ENCODE assay signal across 31 cellular contexts in genomic region chr7:50300336-50300735, GRCh38. TPM values are rescaled to one million over a fixed set of nuclear protein-coding genes. Genes with fewer than 3 reads are reported as not detected.
DNase-seq lines count a peak whose midpoint lies in the region; ATAC-seq, FAIRE-seq and TF ChIP-seq lines count a peak whose summit lies in the region.
"Had no signal": no experiment of that assay in that cellular context is flagged by ENCODE, and none has a peak within 500 bp of the region (broad histone marks: within the 10 kb centered on the region; RNA-seq: fewer than 3 reads in every experiment).

No MANE protein-coding gene starts in this region.

- TF ChIP-seq POLR2A in H1 (IDR thresholded peaks at IDR 0.05; ENCODE audit: control extremely low read depth in 1 of 2, low read depth in 2 of 2, low read length in 2 of 2) = no peak

- no peak overlapping the region for H2BK120ac ChIP-seq in H1 (replicated peaks; ENCODE audit: low read depth, low read length)

- no peaks in the 10 kb centered on the region for H3K9me3 Mint-ChIP-seq in activated CD4-positive, alpha-beta T cell treated with anti-CD3 and anti-CD28 coated beads, Interleukin-2, amount 10 ng/mL, durations not matched to agents 24 days and 14 days
- H3K9me3 Mint-ChIP-seq in CD4-positive, alpha-beta T cell = no peaks in the 10 kb centered on the region
- no peaks in the 10 kb centered on the region for H3K9me3 Mint-ChIP-seq in T-cell
- H3K9me3 Mint-ChIP-seq: stimulated activated effector memory CD8-positive, alpha-beta T cell treated with anti-CD3 and anti-CD28 coated beads, Interleukin-12 subunit alpha, Interleukin-12 subunit beta, amount 100 ng/mL, for 72 hours had no signal

- no peak overlapping the region for H2BK12ac ChIP-seq in H1 (ENCODE audit: low read depth, low read length)

- no peak for TF ChIP-seq CTCF in CD4-positive, alpha-beta T cell (IDR thresholded peaks at IDR 0.05)
- no peak for TF ChIP-seq CTCF in H1 (IDR thresholded peaks at IDR 0.05; ENCODE audit: control extremely low read depth in 1 of 3, insufficient read depth in 1 of 3, low read depth in 1 of 3, low read length in 3 of 3)

- POLR2A ChIA-PET in CD4-positive, alpha-beta T cell (lab: Charles Lee) = interaction anchor here (0.7 to 1.5 kb wide), 6 partner anchors 13 to 95 kb away, joined by 3 to 10 read pairs (median 4); no protein-coding TSS in a partner anchor
- POLR2A ChIA-PET in T-cell (lab: Charles Lee) = interaction anchor here (0.8 to 1.2 kb wide), 4 partner anchors 9 to 74 kb away, joined by 3 to 5 read pairs (median 4); no protein-coding TSS in a partner anchor
- POLR2A ChIA-PET in H1 (lab: Charles Lee; ENCODE audit: partially characterized antibody) = interaction anchor here (1.0 kb wide), 1 partner anchor 17 kb away, joined by 3 read pairs; no protein-coding TSS in a partner anchor

- no peaks in the 10 kb centered on the region for H3K79me2 ChIP-seq in H1 (ENCODE audit: control insufficient read depth in 1 of 2, insufficient read depth in 2 of 2, low read length in 2 of 2)

- no peak for ATAC-seq in CD4-positive, alpha-beta T cell (ENCODE audit: poor library complexity)
- no peak for ATAC-seq in T-cell (replicated peaks in 1 of 4)
- no peak for ATAC-seq in activated CD4-positive, CD25-positive, alpha-beta regulatory T cell treated with anti-CD3 and anti-CD28 coated beads, Interleukin-2, amount 50 U/mL, for 24 hours
- ATAC-seq: stimulated activated effector memory CD8-positive, alpha-beta T cell treated with anti-CD3 and anti-CD28 coated beads, Interleukin-12 subunit alpha, Interleukin-12 subunit beta, amount 100 ng/mL, for 72 hours had no signal

- TF ChIP-seq EP300 in H1 (IDR thresholded peaks at IDR 0.05; ENCODE audit: borderline replicate concordance in 1 of 2, low read depth in 2 of 2, low read length in 2 of 2) = no peak

- H3K23ac ChIP-seq in H1 (ENCODE audit: insufficient read length) = no peak overlapping the region

- H3K9me3 ChIP-seq in CD4-positive, alpha-beta T cell (ENCODE audit: control insufficient read depth, low read length) = no peaks in the 10 kb centered on the region
- peaks cover 0 to 4% of the 10 kb centered on the region in 2 experiments; a peak in 2 of 4 replicates for H3K9me3 ChIP-seq in H1 (ENCODE audit: insufficient read depth in 2 of 2, low read depth in 1 of 2, low read length in 1 of 2)
- H3K9me3 ChIP-seq: BE2C, Peyer's patch, testis had no signal

- no peaks in the 10 kb centered on the region for H3K27me3 ChIP-seq in CD4-positive, alpha-beta T cell (ENCODE audit: control insufficient read depth, insufficient read depth, low read length)
- H3K27me3 ChIP-seq in H1 (replicated peaks in 1 of 4; ENCODE audit: control insufficient read depth in 3 of 4, extremely low read depth in 1 of 4, insufficient read depth in 3 of 4, low read length in 3 of 4) = peaks cover 13 to 34% (median 29%) of the 10 kb centered on the region in 4 experiments
- H3K27me3 ChIP-seq: testis had no signal

- H3K14ac ChIP-seq in H1 (ENCODE audit: insufficient read length) = no peak overlapping the region

- peak overlapping the region; percentile 40 for H3K27ac Mint-ChIP-seq in activated CD4-positive, alpha-beta T cell treated with anti-CD3 and anti-CD28 coated beads, Interleukin-2, amount 10 ng/mL, durations not matched to agents 24 days and 14 days
- peak overlapping the region; percentile 90 for H3K27ac Mint-ChIP-seq in CD4-positive, alpha-beta T cell
- H3K27ac Mint-ChIP-seq in T-cell = peak overlapping the region; percentile 87 to 90
- H3K27ac Mint-ChIP-seq: H9 had no signal

- no peak overlapping the region for H2BK15ac ChIP-seq in H1 (ENCODE audit: low read length)

- H3K79me1 ChIP-seq in H1 (ENCODE audit: low read depth, low read length) = no peaks in the 10 kb centered on the region

- peaks cover 34% of the 10 kb centered on the region for H3K4me1 Mint-ChIP-seq in activated CD4-positive, alpha-beta T cell treated with anti-CD3 and anti-CD28 coated beads, Interleukin-2, amount 10 ng/mL, durations not matched to agents 24 days and 14 days
- H3K4me1 Mint-ChIP-seq in CD4-positive, alpha-beta T cell (ENCODE audit: low read depth) = peaks cover 63% of the 10 kb centered on the region
- peaks cover 53 to 60% (median 58%) of the 10 kb centered on the region in 3 donors for H3K4me1 Mint-ChIP-seq in T-cell

- 92% methylated on average over 4 of the region's 4 CpGs; no CpG with 5 or more reads in 1 of the 2 experiments for WGBS in H1 (ENCODE audit: extremely low coverage in 1 of 2, insufficient coverage in 1 of 2, insufficient read length in 1 of 2, insufficient replicate concordance in 2 of 2, low coverage in 1 of 2, low lambda C conversion rate in 2 of 2, missing lambda C conversion rate in 1 of 2), 2 experiments

- no peaks in the 10 kb centered on the region for H3K36me3 ChIP-seq in H1 (ENCODE audit: control insufficient read depth in 2 of 4, insufficient read depth in 4 of 4, low read length in 3 of 4)
- H3K36me3 ChIP-seq: BE2C, Peyer's patch had no signal

- H2AFZ ChIP-seq in H1 (ENCODE audit: low read length) = no peak overlapping the region

- no peak overlapping the region for H3K18ac ChIP-seq in H1 (ENCODE audit: extremely low read depth, low read length)

- H3K4me1 ChIP-seq in H1 (replicated peaks in 1 of 4; ENCODE audit: control insufficient read depth in 3 of 4, insufficient read depth in 4 of 4, low read length in 3 of 4) = peaks cover 0 to 4% (median 0%) of the 10 kb centered on the region in 4 experiments; a peak in 2 of 7 replicates
- H3K4me1 ChIP-seq: BE2C, Peyer's patch, testis had no signal

- H3K4me3 Mint-ChIP-seq in activated CD4-positive, alpha-beta T cell treated with anti-CD3 and anti-CD28 coated beads, Interleukin-2, amount 10 ng/mL, durations not matched to agents 24 days and 14 days = peak overlapping the region; percentile 21
- peak overlapping the region; percentile 68 for H3K4me3 Mint-ChIP-seq in CD4-positive, alpha-beta T cell
- H3K4me3 Mint-ChIP-seq in T-cell = peak overlapping the region in 2 of 3 donors; percentile 1 to 89
- H3K4me3 Mint-ChIP-seq: H9; stimulated activated effector memory CD8-positive, alpha-beta T cell treated with anti-CD3 and anti-CD28 coated beads, Interleukin-12 subunit alpha, Interleukin-12 subunit beta, amount 100 ng/mL, for 72 hours had no signal

- intact Hi-C loops in activated CD4-positive, alpha-beta T cell treated with anti-CD3 and anti-CD28 coated beads, Interleukin-2, amount 10 ng/mL, durations not matched to agents 24 days and 14 days (cut with micrococcal nuclease) = no loop called here
- intact Hi-C loops in CD4-positive, alpha-beta T cell (cut with DNase I, micrococcal nuclease) = loop anchor here in 1 of 2 experiments (5.0 kb wide), 1 partner anchor 158 kb away; no protein-coding TSS in a partner anchor
- intact Hi-C loops in cardiac septum (cut with DNase I) = no loop called here

- no peaks in the 10 kb centered on the region for H4K20me1 ChIP-seq in H1 (replicated peaks in 1 of 2; ENCODE audit: control insufficient read depth in 1 of 2, insufficient read depth in 2 of 2, low read length in 2 of 2)

- H4K8ac ChIP-seq in H1 (ENCODE audit: extremely low read depth, insufficient read depth, low read length) = no peak overlapping the region

- H3K4me2 ChIP-seq in H1 (ENCODE audit: insufficient read depth in 1 of 2, low read depth in 2 of 2, low read length in 2 of 2) = no peak overlapping the region

- H3K56ac ChIP-seq in H1 (replicated peaks; ENCODE audit: insufficient read length, low read depth, low read length) = no peak overlapping the region

- H3K27ac ChIP-seq in CD4-positive, alpha-beta T cell (ENCODE audit: low read depth, low read length) = no peak overlapping the region
- H3K27ac ChIP-seq in H1 (ENCODE audit: low read depth, low read length) = no peak overlapping the region
- H3K27ac ChIP-seq: Peyer's patch, skin epidermis, testis, VCaP had no signal

- TF ChIP-seq RAD21 in H1 (IDR thresholded peaks at IDR 0.05 in 1 of 2, conservative IDR thresholded peaks at IDR 0.05 in 1 of 2; ENCODE audit: low read depth in 2 of 2, low read length in 2 of 2) = no peak

- no peak overlapping the region for H4K5ac ChIP-seq in H1 (ENCODE audit: insufficient read length, low read depth, low read length)

- peaks cover 11% of the 10 kb centered on the region for H3K23me2 ChIP-seq in H1 (ENCODE audit: low read depth, low read length)

- no peak overlapping the region for H2BK20ac ChIP-seq in H1 (ENCODE audit: low read length)

- H3K36me3 Mint-ChIP-seq in activated CD4-positive, alpha-beta T cell treated with anti-CD3 and anti-CD28 coated beads, Interleukin-2, amount 10 ng/mL, durations not matched to agents 24 days and 14 days (ENCODE audit: low read depth) = peaks cover 3% of the 10 kb centered on the region
- H3K36me3 Mint-ChIP-seq in CD4-positive, alpha-beta T cell (ENCODE audit: low read depth) = peaks cover 10% of the 10 kb centered on the region
- H3K36me3 Mint-ChIP-seq in T-cell = peaks cover 3% of the 10 kb centered on the region

- CTCF ChIA-PET in CD4-positive, alpha-beta T cell (lab: Charles Lee) = interaction anchor here (0.8 to 2.7 kb wide), 4 partner anchors 21 to 94 kb away, joined by 3 to 14 read pairs (median 4); no protein-coding TSS in a partner anchor
- CTCF ChIA-PET in T-cell (lab: Charles Lee) (interaction anchor here (1.0 to 1.1 kb wide), 2 partner anchors 9 to 71 kb away, joined by 3 read pairs; no protein-coding TSS in a partner anchor), H1 (lab: Charles Lee; ENCODE audit: partially characterized antibody) (interaction anchor here (0.6 to 2.2 kb wide), 6 partner anchors 9 to 1114 kb away, joined by 3 to 7 read pairs (median 5); partner anchors contain the start of gene ZPBP)

- H3K4me3 ChIP-seq in H1 (ENCODE audit: extremely low read depth in 1 of 4, insufficient read depth in 2 of 4, low read depth in 3 of 4, low read length in 4 of 4) = no peak overlapping the region
- H3K4me3 ChIP-seq: Peyer's patch, skin epidermis, testis had no signal

- no peak overlapping the region for H2BK5ac ChIP-seq in H1 (ENCODE audit: low read depth, low read length)

- H3K27me3 Mint-ChIP-seq in activated CD4-positive, alpha-beta T cell treated with anti-CD3 and anti-CD28 coated beads, Interleukin-2, amount 10 ng/mL, durations not matched to agents 24 days and 14 days = peaks cover 6% of the 10 kb centered on the region
- H3K27me3 Mint-ChIP-seq in CD4-positive, alpha-beta T cell = no peaks in the 10 kb centered on the region
- H3K27me3 Mint-ChIP-seq in T-cell = no peaks in the 10 kb centered on the region

- H3K4ac ChIP-seq in H1 (replicated peaks; ENCODE audit: insufficient read length, low read depth, low read length) = no peak overlapping the region

- no peak overlapping the region; a peak in 1 of 7 replicates for H3K9ac ChIP-seq in H1 (replicated peaks in 1 of 4; ENCODE audit: extremely low read depth in 1 of 4, low read depth in 3 of 4, low read length in 3 of 4)

- peak overlapping the region; percentile 31 for H4K91ac ChIP-seq in H1 (replicated peaks; ENCODE audit: insufficient read length, low read length)

- no peak for FAIRE-seq in H1 (lab: Jason Lieb, UNC)
- FAIRE-seq: A204.1, GM12892, urothelium cell line had no signal

- peak; percentile 60 for DNase-seq in activated CD4-positive, alpha-beta T cell treated with anti-CD3 and anti-CD28 coated beads, Interleukin-2, amount 10 ng/mL, durations not matched to agents 24 days and 14 days
- DNase-seq in activated CD4-positive, alpha-beta T cell treated with anti-CD3 and anti-CD28 coated beads for 4 hours = no peak
- no peak for DNase-seq in CD4-positive, alpha-beta T cell
- DNase-seq in T-cell (no peak), H1 (ENCODE audit: low read depth in 1 of 2, low spot score in 2 of 2) (no peak), NCI-H82 (lab: John Stamatoyannopoulos, UW) (no peak), cardiac septum (ENCODE audit: low spot score) (no peak)
- DNase-seq: activated CD8-positive, alpha-beta memory T cell treated with anti-CD3 and anti-CD28 coated beads, Interleukin-2, amount 50 U/mL, for 48 hours; BE2C; effector CD8-positive, alpha-beta T cell; H9; head of caudate nucleus; KG1; NCI-H1436 treated with DMSO at 0.1 percent for 48 hours; NCI-H2107; NK-92 treated with Interleukin-12 subunit alpha and Interleukin-12 subunit beta, amount 100 ng/mL, for 24 hours; nucleus accumbens; Peyer's patch; stimulated activated CD4-positive, alpha-beta T cell treated with anti-CD3 and anti-CD28 coated beads, Interleukin-2, amount 100 ng/mL, for 24 hours; testis had no signal

- H2AK5ac ChIP-seq in H1 (ENCODE audit: low read depth, low read length) = no peak overlapping the region

RNA-seq across cellular contexts. Expression of gene IKZF1, which starts 4.2 kb away (rescaled TPM):
- 282 and 292 TPM in 2 replicates for total RNA-seq in activated CD4-positive, alpha-beta T cell treated with anti-CD3 and anti-CD28 coated beads, Interleukin-2, amount 10 ng/mL, durations not matched to agents 24 days and 14 days
- 100 to 1,000 TPM; 297 to 300 TPM for total RNA-seq in CD4-positive, alpha-beta T cell
- total RNA-seq in T-cell (100 to 1,000 TPM; 429 to 525 (median 494) TPM), cardiac septum (2.2 TPM)
- 0.71 and 0.74 TPM in 2 replicates for total RNA-seq in H1 (2021; fragmentation: NEBNext Ultra II Directional; extraction: Animal tissue kit (Norgen Biotek cat#: 25700))
- polyA plus RNA-seq in H1 (2011; rRNA removed) = 1.3 and 1.5 TPM in 2 replicates
- 0.81 TPM for polyA plus RNA-seq in H1 (2011; cell fraction: cytosol; rRNA removed)
- polyA plus RNA-seq in H1 (2011; cell fraction: nucleus; rRNA removed) = 1.4 TPM
- polyA plus RNA-seq in H1 (2012, experiment 1 of 2) = 0.75 to 1.2 TPM (median 1.0 TPM) in 4 replicates
- 0.20 TPM for polyA plus RNA-seq in H1 (2012, experiment 2 of 2)
- 0.63 TPM for polyA plus RNA-seq in H1 (2013, experiment 1 of 2)
- polyA plus RNA-seq in H1 (2013, experiment 2 of 2) = 0.55 TPM
- 1.2 and 1.5 TPM in 2 replicates for polyA minus RNA-seq in H1 (2011; rRNA and poly(A)+ RNA removed)
- polyA minus RNA-seq in H1 (2011; cell fraction: cytosol; rRNA and poly(A)+ RNA removed) = 2.6 TPM
- polyA minus RNA-seq in H1 (2011; cell fraction: nucleus; rRNA and poly(A)+ RNA removed) = 4.5 TPM
- total RNA-seq: epithelial cell of proximal tubule, fibroblast of villous mesenchyme, HT1080, NCI-H460 had no signal

Comparison
In these comparisons a context has a peak if more than half of its experiments do, and no peak if none do; other contexts are left out.
1. H3K27ac Mint-ChIP-seq: peak in every context shown above with its lines; median percentile 90 in CD4-positive, alpha-beta T cell; 88 in T-cell; 40 in activated CD4-positive, alpha-beta T cell treated with anti-CD3 and anti-CD28 coated beads, Interleukin-2, amount 10 ng/mL, durations not matched to agents 24 days and 14 days.
2. RNA of gene IKZF1, which starts 4.2 kb away (total RNA-seq): 429 to 525 TPM in T-cell, 297 to 300 TPM in CD4-positive, alpha-beta T cell and 282 to 292 TPM in activated CD4-positive, alpha-beta T cell treated with anti-CD3 and anti-CD28 coated beads, Interleukin-2, amount 10 ng/mL, durations not matched to agents 24 days and 14 days; 2.2 TPM in cardiac septum (single experiment) and 0.71 to 0.74 TPM in H1; every median in the first group is over 10 times any median in the second.
3. Peak in every context shown above with its lines, with median percentiles within 50 percentile points of each other: H3K4me3 Mint-ChIP-seq.